20 cellular contexts compared by ENCODE assay signal in the genomic region with DNA sequence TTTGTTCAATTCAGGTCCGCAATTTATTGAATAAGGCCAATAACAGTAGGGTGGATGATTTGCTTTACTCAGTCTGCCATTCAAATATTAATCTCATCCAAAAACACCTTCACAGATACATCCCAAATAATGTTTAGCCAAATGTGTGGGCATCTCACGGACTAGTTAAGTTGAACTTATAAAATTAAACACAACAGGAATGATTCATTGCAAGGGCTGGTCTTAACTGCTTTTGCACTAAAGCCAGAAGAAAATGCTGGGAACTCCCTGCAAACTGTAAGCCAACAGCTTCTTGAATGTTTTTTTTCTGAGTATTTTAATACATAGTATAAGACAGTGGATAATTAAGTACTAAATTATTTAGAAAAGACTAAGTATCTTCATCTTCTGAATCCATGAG.
DNase-seq lines count a peak whose midpoint lies in the region; ATAC-seq, FAIRE-seq and TF ChIP-seq lines count a peak whose summit lies in the region.
"Had no signal": no experiment of that assay in that cellular context is flagged by ENCODE, and none has a peak within 500 bp of the region (broad histone marks: within the 10 kb centered on the region; RNA-seq: fewer than 3 reads in every experiment).

No MANE protein-coding gene starts in this region.

- CTCF ChIA-PET in activated CD4-positive, alpha-beta T cell treated with anti-CD3 and anti-CD28 coated beads for 36 hours (lab: Charles Lee), result no interaction called here

- H3K36me3 ChIP-seq in adipocyte (ENCODE audit: control insufficient read depth, insufficient read depth, low read length, severe bottlenecking) (no peaks in the 10 kb centered on the region), smooth muscle cell (ENCODE audit: low read depth) (no peaks in the 10 kb centered on the region)
- H3K36me3 ChIP-seq: SJCRH30 had no signal

- H3K9ac ChIP-seq in adipocyte (ENCODE audit: low read length), result no peak overlapping the region
- H3K9ac ChIP-seq in smooth muscle cell (ENCODE audit: low read depth), result no peak overlapping the region

- no peak for FAIRE-seq in GM12891 (lab: Jason Lieb, UNC)

- H3K9me3 ChIP-seq in adipocyte (ENCODE audit: control insufficient read depth, low read length) (no peaks in the 10 kb centered on the region), smooth muscle cell (replicated peaks; ENCODE audit: low read depth) (no peaks in the 10 kb centered on the region)
- H3K9me3 ChIP-seq: SJCRH30 had no signal

- intact Hi-C loops in activated CD4-positive, alpha-beta T cell treated with anti-CD3 and anti-CD28 coated beads for 36 hours (cut with DNase I, micrococcal nuclease), result no loop called here

- no peaks in the 10 kb centered on the region for H3K79me2 ChIP-seq in smooth muscle cell (ENCODE audit: low read depth)

- H3K27ac Mint-ChIP-seq in activated CD4-positive, alpha-beta T cell treated with anti-CD3 and anti-CD28 coated beads for 36 hours, result no peak overlapping the region
- H3K27ac Mint-ChIP-seq: HFFc6 had no signal

- no peak overlapping the region for H3K27ac ChIP-seq in smooth muscle cell (ENCODE audit: low read depth)
- H3K27ac ChIP-seq: C4-2B, PC-9, SJCRH30 had no signal

- no peaks in the 10 kb centered on the region for H4K20me1 ChIP-seq in smooth muscle cell (ENCODE audit: low read depth)

- H3K27me3 Mint-ChIP-seq in activated CD4-positive, alpha-beta T cell treated with anti-CD3 and anti-CD28 coated beads for 36 hours, result no peaks in the 10 kb centered on the region

- H3K4me3 Mint-ChIP-seq in activated CD4-positive, alpha-beta T cell treated with anti-CD3 and anti-CD28 coated beads for 36 hours, result no peak overlapping the region
- H3K4me3 Mint-ChIP-seq: HFFc6 had no signal

- no peak overlapping the region for H2AFZ ChIP-seq in smooth muscle cell (ENCODE audit: low read depth)
- H2AFZ ChIP-seq: PC-9 had no signal

- POLR2A ChIA-PET in activated CD4-positive, alpha-beta T cell treated with anti-CD3 and anti-CD28 coated beads for 36 hours (lab: Charles Lee), result no interaction called here

- no peaks in the 10 kb centered on the region for H3K27me3 ChIP-seq in adipocyte (replicated peaks; ENCODE audit: control insufficient read depth, insufficient read depth, low read length)
- H3K27me3 ChIP-seq in smooth muscle cell (ENCODE audit: low read depth), result no peaks in the 10 kb centered on the region
- H3K27me3 ChIP-seq: SJCRH30 had no signal

- no peaks in the 10 kb centered on the region for H3K36me3 Mint-ChIP-seq in activated CD4-positive, alpha-beta T cell treated with anti-CD3 and anti-CD28 coated beads for 36 hours (ENCODE audit: low read depth)

- H3K4me3 ChIP-seq in adipocyte (ENCODE audit: low read length) (no peak overlapping the region), fibroblast of mammary gland (ENCODE audit: control insufficient read depth, low read depth, low read length) (no peak overlapping the region), smooth muscle cell (no peak overlapping the region)
- H3K4me3 ChIP-seq: PC-9, SJCRH30 had no signal

- TF ChIP-seq POLR2A in GM12891 (IDR thresholded peaks at IDR 0.05; ENCODE audit: low read depth, low read length), result no peak

- peak overlapping the region; percentile 35 for H3K4me2 ChIP-seq in smooth muscle cell
- H3K4me2 ChIP-seq: PC-9 had no signal

- DNase-seq in Caki2 (ENCODE audit: low read depth), result peak; percentile 67
- peak; percentile 43 for DNase-seq in adipocyte (ENCODE audit: low read depth)
- DNase-seq in fibroblast of mammary gland (ENCODE audit: low read depth), result peak; percentile 5
- no peak for DNase-seq in smooth muscle cell (lab: John Stamatoyannopoulos, UW; ENCODE audit: unreplicated experiment)
- no peak for DNase-seq in activated CD4-positive, alpha-beta T cell treated with anti-CD3 and anti-CD28 coated beads for 36 hours
- DNase-seq in NCI-H82 (lab: John Stamatoyannopoulos, UW), result no peak
- no peak for DNase-seq in GM12891 (ENCODE audit: insufficient read length, low spot score)
- DNase-seq: AML-193, DMS79, H7, HFFc6, KG1, NCI-H1048, NCI-H1436, NCI-H1930, NCI-H226, NCI-H524, PC-9, SJCRH30 had no signal

- H3K4me1 ChIP-seq in adipocyte (ENCODE audit: control insufficient read depth, insufficient read depth, low read length), result peaks cover 25% of the 10 kb centered on the region
- H3K4me1 ChIP-seq in smooth muscle cell (ENCODE audit: low read depth), result peaks cover 11% of the 10 kb centered on the region
- H3K4me1 ChIP-seq: SJCRH30 had no signal

- H3F3A ChIP-seq in smooth muscle cell (ENCODE audit: low read depth), result peaks cover 12% of the 10 kb centered on the region

- 66% methylated on average over 2 of the region's 2 CpGs for WGBS in smooth muscle cell (ENCODE audit: low lambda C conversion rate)

- no peak for TF ChIP-seq CTCF in fibroblast of mammary gland (conservative IDR thresholded peaks at IDR 0.05; ENCODE audit: control insufficient read depth, insufficient read depth, low read depth, low read length)
- TF ChIP-seq CTCF in smooth muscle cell (IDR thresholded peaks at IDR 0.05; ENCODE audit: borderline replicate concordance, insufficient read depth, poor library complexity, severe bottlenecking), result no peak

- peaks cover 9% of the 10 kb centered on the region for H3K9me3 Mint-ChIP-seq in activated CD4-positive, alpha-beta T cell treated with anti-CD3 and anti-CD28 coated beads for 36 hours (ENCODE audit: low read depth)

- no peak for ATAC-seq in activated CD4-positive, alpha-beta T cell treated with anti-CD3 and anti-CD28 coated beads for 36 hours

- in situ Hi-C loops in Caki2 (cut with HindIII; ENCODE audit: low pct_unique_long_range_greater_than_20kb, low sequenced_read_pairs), result no loop called here

- H3K4me1 Mint-ChIP-seq in activated CD4-positive, alpha-beta T cell treated with anti-CD3 and anti-CD28 coated beads for 36 hours, result no peaks in the 10 kb centered on the region

TF ChIP-seq in GM12891, 5 proteins besides CTCF, POLR2A, EP300 and RAD21:
- TF ChIP-seq TAF1 (IDR thresholded peaks at IDR 0.05; ENCODE audit: low read depth, low read length), result no peak
- TF ChIP-seq POU2F2 (IDR thresholded peaks at IDR 0.05; ENCODE audit: low read depth, low read length), result no peak
- no peak for TF ChIP-seq PAX5 (IDR thresholded peaks at IDR 0.05; ENCODE audit: insufficient read depth, low read length, severe bottlenecking)
- no peak for TF ChIP-seq SPI1 (IDR thresholded peaks at IDR 0.05; ENCODE audit: low read depth, low read length)
- TF ChIP-seq POLR2AphosphoS5 (IDR thresholded peaks at IDR 0.05; ENCODE audit: low read depth, low read length), result no peak

Comparison
In these comparisons a context has a peak if more than half of its experiments do, and no peak if none do; other contexts are left out.
1. DNase-seq: peak in Caki2 (single experiment), adipocyte (single experiment) and fibroblast of mammary gland (single experiment); none in smooth muscle cell (single experiment), activated CD4-positive, alpha-beta T cell treated with anti-CD3 and anti-CD28 coated beads for 36 hours (single experiment), NCI-H82 (single experiment) and GM12891 (single experiment).